Comparison of ENCODE assay signal across 2 cellular contexts in genomic region chr10:97843972-97844371, GRCh38. TPM values are rescaled to one million over a fixed set of nuclear protein-coding genes. Genes with fewer than 3 reads are reported as not detected.
"Had no signal": no experiment of that assay in that cellular context is flagged by ENCODE, and none has a peak within 500 bp of the region (broad histone marks: within the 10 kb centered on the region; RNA-seq: fewer than 3 reads in every experiment).

No MANE protein-coding gene starts in this region.

RNA-seq across cellular contexts. Expression of gene GOLGA7B, which starts 5.7 kb away (rescaled TPM):
- total RNA-seq: skeletal muscle tissue, smooth muscle cell had no signal
- polyA plus RNA-seq: smooth muscle cell had no signal
